In the genomic region with DNA sequence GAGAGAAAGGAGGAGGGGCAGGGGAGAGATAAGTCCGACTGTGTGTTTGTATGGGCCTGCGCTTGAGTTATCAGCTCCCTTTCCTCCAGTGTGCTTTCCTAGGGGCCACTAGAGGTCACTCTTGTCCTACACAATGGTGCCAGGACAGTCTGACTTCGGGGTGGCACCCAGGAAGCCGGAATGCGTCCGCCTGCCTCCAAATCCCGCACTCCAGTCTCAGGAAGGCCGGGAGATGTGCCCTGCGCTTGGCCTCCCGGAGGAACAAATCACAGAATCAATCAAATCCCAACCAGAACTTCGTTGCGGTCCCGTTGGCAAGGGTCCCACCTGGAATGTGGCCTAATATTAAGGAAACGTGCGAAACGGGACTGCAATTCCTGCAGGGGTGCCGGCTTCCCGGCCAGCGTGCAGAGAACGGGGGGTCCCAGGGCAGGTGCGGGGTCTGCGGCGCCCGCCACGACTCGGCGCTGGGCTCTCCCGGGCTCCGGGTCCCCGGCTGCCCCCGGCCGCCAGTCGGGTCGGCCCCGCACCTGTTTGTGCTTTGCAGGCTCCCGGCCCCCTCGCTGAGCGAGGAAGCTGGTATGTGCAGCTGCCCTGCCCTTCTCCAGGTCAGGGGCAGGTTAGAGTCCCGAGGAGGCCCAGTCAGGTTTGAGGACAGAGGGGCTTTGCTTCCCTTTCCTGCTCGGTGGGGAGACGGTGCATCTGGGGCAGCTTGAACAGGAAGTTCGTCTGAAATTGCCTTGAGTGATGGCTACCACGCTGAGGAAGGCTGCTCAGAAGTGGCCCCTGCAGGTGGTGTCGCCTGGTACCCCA, we compare ENCODE assay signal across 8 cellular contexts. TPM values are rescaled to one million over a fixed set of nuclear protein-coding genes. Genes with fewer than 3 reads are reported as not detected.
DNase-seq lines count a peak whose midpoint lies in the region; ATAC-seq and FAIRE-seq lines count a peak whose summit lies in the region.

No MANE protein-coding gene starts in this region.

- H2BK120ac ChIP-seq in mesendoderm (ENCODE audit: low read depth, low read length), result no peak overlapping the region

- no peak overlapping the region for H3K18ac ChIP-seq in mesendoderm (ENCODE audit: low read length)

- no peak overlapping the region for H3K23ac ChIP-seq in mesendoderm (ENCODE audit: low read length)

- H3K4me1 Mint-ChIP-seq in CD4-positive, alpha-beta memory T cell, result peaks cover 2 to 15% (median 5%) of the 10 kb centered on the region in 4 donors
- H3K4me1 Mint-ChIP-seq in activated CD8-positive, alpha-beta T cell treated with anti-CD3 and anti-CD28 coated beads, Interleukin-2, amount 10 ng/mL, durations not matched to agents 7 days and 5 days (ENCODE audit: low read depth), result peaks cover 9% of the 10 kb centered on the region

- no peaks in the 10 kb centered on the region for H3K4me1 ChIP-seq in CD4-positive, alpha-beta memory T cell (ENCODE audit: insufficient read depth, low read length)
- H3K4me1 ChIP-seq in mesendoderm (ENCODE audit: control insufficient read depth, low read depth, low read length), result no peaks in the 10 kb centered on the region

- peak; percentile 72 for FAIRE-seq in endometrium (lab: Jason Lieb, UNC)

- no peak overlapping the region for H4K5ac ChIP-seq in mesendoderm (ENCODE audit: low read length)

- H3K4me3 ChIP-seq in CD4-positive, alpha-beta memory T cell (ENCODE audit: low read length in 2 of 2), result peak overlapping the region; percentile 70 to 77
- H3K4me3 ChIP-seq in mesendoderm (ENCODE audit: low read length), result no peak overlapping the region

- H3K36me3 Mint-ChIP-seq in CD4-positive, alpha-beta memory T cell, result peaks cover 0 to 2% of the 10 kb centered on the region in 2 donors
- H3K36me3 Mint-ChIP-seq in activated CD8-positive, alpha-beta T cell treated with anti-CD3 and anti-CD28 coated beads, Interleukin-2, amount 10 ng/mL, durations not matched to agents 7 days and 5 days (ENCODE audit: low read depth), result no peaks in the 10 kb centered on the region

- H3K27me3 ChIP-seq in CD4-positive, alpha-beta memory T cell (ENCODE audit: insufficient read depth, low read length), result no peaks in the 10 kb centered on the region
- no peaks in the 10 kb centered on the region for H3K27me3 ChIP-seq in mesendoderm (ENCODE audit: insufficient read depth, low read length, poor library complexity)

- H3K27me3 Mint-ChIP-seq in CD4-positive, alpha-beta memory T cell, result peaks cover 4 to 5% of the 10 kb centered on the region in 2 donors
- H3K27me3 Mint-ChIP-seq in activated CD8-positive, alpha-beta T cell treated with anti-CD3 and anti-CD28 coated beads, Interleukin-2, amount 10 ng/mL, durations not matched to agents 7 days and 5 days (ENCODE audit: low read depth), result peaks cover 14% of the 10 kb centered on the region

- no peak overlapping the region for H2BK15ac ChIP-seq in mesendoderm (replicated peaks; ENCODE audit: low read depth)

- no peak overlapping the region for H3K4ac ChIP-seq in mesendoderm (ENCODE audit: low read depth, low read length)

- POLR2A ChIA-PET in CD4-positive, alpha-beta memory T cell (lab: Charles Lee; ENCODE audit: partially characterized antibody), result interaction anchor here (0.6 to 2.3 kb wide), 6 partner anchors 14 to 779 kb away, joined by 3 to 10 read pairs (median 3); partner anchors contain the start of gene HPS1
- POLR2A ChIA-PET in activated CD8-positive, alpha-beta T cell treated with anti-CD3 and anti-CD28 coated beads, Interleukin-2, amount 10 ng/mL, durations not matched to agents 7 days and 5 days (lab: Charles Lee), result interaction anchor here (0.6 to 1.0 kb wide), 3 partner anchors 11 to 53 kb away, joined by 3 to 4 read pairs (median 3); partner anchors contain the start of gene PYROXD2

- no peaks in the 10 kb centered on the region for H3K79me2 ChIP-seq in mesendoderm (ENCODE audit: control insufficient read depth, insufficient read depth, low read length)

- WGBS in mesendoderm (ENCODE audit: extremely low coverage, insufficient coverage, low lambda C conversion rate), result no CpG with 5 or more reads among the region's 44 CpGs

- H3K9me3 ChIP-seq in CD4-positive, alpha-beta memory T cell (ENCODE audit: control insufficient read depth in 1 of 2, low read length in 2 of 2), result no peaks in the 10 kb centered on the region

- peak; percentile 67 to 72 (median 68) for DNase-seq in CD4-positive, alpha-beta memory T cell
- peak; percentile 50 for DNase-seq in NCI-H774 (lab: John Stamatoyannopoulos, UW)
- peak; percentile 77 for DNase-seq in activated CD8-positive, alpha-beta T cell treated with anti-CD3 and anti-CD28 coated beads, Interleukin-2, amount 10 ng/mL, durations not matched to agents 7 days and 5 days
- peak; percentile 93 for DNase-seq in mesendoderm
- DNase-seq in stimulated activated CD8-positive, alpha-beta memory T cell treated with anti-CD3 and anti-CD28 coated beads, Interleukin-12 subunit alpha, Interleukin-12 subunit beta, amount 100 ng/mL, for 24 hours (ENCODE audit: extremely low read depth), result peak; percentile 25

- peak overlapping the region; percentile 17 for H3K4me2 ChIP-seq in mesendoderm (ENCODE audit: low read length)

- peak; percentile 95 for ATAC-seq in GM19395 (IDR thresholded peaks at IDR 0.05; ENCODE audit: unreplicated experiment)
- peak; percentile 96 for ATAC-seq in HG03460 (IDR thresholded peaks at IDR 0.05; ENCODE audit: unreplicated experiment)
- peak; percentile 97 for ATAC-seq in activated CD8-positive, alpha-beta T cell treated with anti-CD3 and anti-CD28 coated beads, Interleukin-2, amount 10 ng/mL, durations not matched to agents 7 days and 5 days

- no peaks in the 10 kb centered on the region for H3K9me3 Mint-ChIP-seq in CD4-positive, alpha-beta memory T cell
- no peaks in the 10 kb centered on the region for H3K9me3 Mint-ChIP-seq in activated CD8-positive, alpha-beta T cell treated with anti-CD3 and anti-CD28 coated beads, Interleukin-2, amount 10 ng/mL, durations not matched to agents 7 days and 5 days (ENCODE audit: insufficient read depth)

- intact Hi-C loops in CD4-positive, alpha-beta memory T cell (cut with micrococcal nuclease), result loop anchor here (1.0 to 10.0 kb wide), 7 partner anchors 21 to 1145 kb away; partner anchors contain the start of genes GOT1 and HPS1

- no peak overlapping the region for H3K27ac ChIP-seq in CD4-positive, alpha-beta memory T cell (ENCODE audit: low read depth, low read length)
- no peak overlapping the region for H3K27ac ChIP-seq in mesendoderm (ENCODE audit: low read depth, low read length)

- no peak overlapping the region for H2AK5ac ChIP-seq in mesendoderm (ENCODE audit: low read length)

- H3K4me3 Mint-ChIP-seq in CD4-positive, alpha-beta memory T cell, result peak overlapping the region; percentile 97 to 99 (median 98)
- peak overlapping the region; percentile 84 for H3K4me3 Mint-ChIP-seq in activated CD8-positive, alpha-beta T cell treated with anti-CD3 and anti-CD28 coated beads, Interleukin-2, amount 10 ng/mL, durations not matched to agents 7 days and 5 days

- H3K36me3 ChIP-seq in CD4-positive, alpha-beta memory T cell (ENCODE audit: insufficient read depth, low read length), result no peaks in the 10 kb centered on the region
- no peaks in the 10 kb centered on the region for H3K36me3 ChIP-seq in mesendoderm (ENCODE audit: control insufficient read depth, insufficient read depth, low read length)

- H4K8ac ChIP-seq in mesendoderm (ENCODE audit: low read depth, low read length), result no peak overlapping the region

- H3K27ac Mint-ChIP-seq in CD4-positive, alpha-beta memory T cell, result peak overlapping the region; percentile 51 to 96 (median 94)
- peak overlapping the region; percentile 83 for H3K27ac Mint-ChIP-seq in activated CD8-positive, alpha-beta T cell treated with anti-CD3 and anti-CD28 coated beads, Interleukin-2, amount 10 ng/mL, durations not matched to agents 7 days and 5 days

- H3K79me1 ChIP-seq in mesendoderm (ENCODE audit: low read length), result no peaks in the 10 kb centered on the region

- peak overlapping the region; percentile 17 for H3K56ac ChIP-seq in mesendoderm (ENCODE audit: low read length)

- CTCF ChIA-PET in CD4-positive, alpha-beta memory T cell (lab: Charles Lee; ENCODE audit: partially characterized antibody), result interaction anchor here (0.6 to 5.7 kb wide), 34 partner anchors 11 to 1244 kb away, joined by 3 to 56 read pairs (median 4); partner anchors contain the start of gene HPS1
- CTCF ChIA-PET in activated CD8-positive, alpha-beta T cell treated with anti-CD3 and anti-CD28 coated beads, Interleukin-2, amount 10 ng/mL, durations not matched to agents 7 days and 5 days (lab: Charles Lee), result interaction anchor here (0.6 to 3.0 kb wide), 29 partner anchors 9 to 854 kb away, joined by 3 to 24 read pairs (median 4); partner anchors contain the start of gene HPS1

- peak overlapping the region; percentile 20 for H3K9ac ChIP-seq in mesendoderm (ENCODE audit: low read length)

- H2BK5ac ChIP-seq in mesendoderm (ENCODE audit: low read length), result no peak overlapping the region

RNA-seq across cellular contexts. Expression of gene HPS1, which starts 21.0 kb away (rescaled TPM):
- 100 to 1,000 TPM; 106 to 115 TPM for total RNA-seq in CD4-positive, alpha-beta memory T cell
- polyA plus RNA-seq in CD4-positive, alpha-beta memory T cell, result 10 to 100 TPM; 72.0 to 76.7 TPM
- total RNA-seq in activated CD8-positive, alpha-beta T cell treated with anti-CD3 and anti-CD28 coated beads, Interleukin-2, amount 10 ng/mL, durations not matched to agents 7 days and 5 days, result 10 to 100 TPM; 85.2 to 91.9 TPM
- polyA plus RNA-seq in mesendoderm (2013, experiment 1 of 2), result 22.7 TPM
- polyA plus RNA-seq in mesendoderm (2013, experiment 2 of 2), result 24.9 TPM

RNA-seq across cellular contexts. Expression of gene PYROXD2, which starts 52.7 kb away (rescaled TPM):
- 10 to 100 TPM; 36.2 to 36.6 TPM for total RNA-seq in CD4-positive, alpha-beta memory T cell
- polyA plus RNA-seq in CD4-positive, alpha-beta memory T cell, result 1 to 10 TPM in 1 of 2 donors, under 1 TPM in 1; 0.98 to 2.8 TPM
- 1 to 10 TPM; 8.3 to 9.3 TPM for total RNA-seq in activated CD8-positive, alpha-beta T cell treated with anti-CD3 and anti-CD28 coated beads, Interleukin-2, amount 10 ng/mL, durations not matched to agents 7 days and 5 days
- polyA plus RNA-seq in mesendoderm (2013, experiment 1 of 2), result 0.48 TPM
- 1.2 TPM for polyA plus RNA-seq in mesendoderm (2013, experiment 2 of 2)

Comparison
In these comparisons a context has a peak if more than half of its experiments do, and no peak if none do; other contexts are left out.
1. DNase-seq: peak in every context shown above with its lines; median percentile 93 in mesendoderm; 77 in activated CD8-positive, alpha-beta T cell treated with anti-CD3 and anti-CD28 coated beads, Interleukin-2, amount 10 ng/mL, durations not matched to agents 7 days and 5 days; 68 in CD4-positive, alpha-beta memory T cell; 50 in NCI-H774; 25 in stimulated activated CD8-positive, alpha-beta memory T cell treated with anti-CD3 and anti-CD28 coated beads, Interleukin-12 subunit alpha, Interleukin-12 subunit beta, amount 100 ng/mL, for 24 hours.